ENCODE assay signal across 7 cellular contexts in genomic region chr5:17343675-17344074, GRCh38.
DNase-seq lines count a peak whose midpoint lies in the region; ATAC-seq, FAIRE-seq and TF ChIP-seq lines count a peak whose summit lies in the region.

No MANE protein-coding gene starts in this region.

- ATAC-seq in HG03025 (IDR thresholded peaks at IDR 0.05; ENCODE audit: low FRiP score, unreplicated experiment) (peak; percentile 75), mucosa of descending colon (peak; percentile 63)
- no peak for ATAC-seq in activated T-cell treated with anti-CD3 and anti-CD28 coated beads, Interleukin-2, amount 50 U/mL, for 4 hours

- no peaks in the 10 kb centered on the region for H3K36me3 ChIP-seq in mucosa of descending colon (ENCODE audit: low read depth)

- no peak overlapping the region for H3K4me3 Mint-ChIP-seq in activated T-cell treated with anti-CD3 and anti-CD28 coated beads, Interleukin-2, amount 50 U/mL, for 4 hours

- DNase-seq in GM19239 (ENCODE audit: insufficient read length, low spot score) (peak; percentile 39), RKO (ENCODE audit: low spot score) (peak; percentile 62), mucosa of descending colon (no peak), C1 segment of cervical spinal cord (lab: John Stamatoyannopoulos, UW) (no peak), retina (no peak)
- no peak for DNase-seq in activated T-cell treated with anti-CD3 and anti-CD28 coated beads, Interleukin-2, amount 50 U/mL, for 4 hours

- no peak overlapping the region for H3K4me3 ChIP-seq in mucosa of descending colon

- intact Hi-C loops in mucosa of descending colon (cut with DNase I, micrococcal nuclease), result no loop called here

- no peak for FAIRE-seq in GM19239 (lab: Jason Lieb, UNC)

- H3K9me3 Mint-ChIP-seq in activated T-cell treated with anti-CD3 and anti-CD28 coated beads, Interleukin-2, amount 50 U/mL, for 4 hours, result peaks cover 11% of the 10 kb centered on the region

- no peaks in the 10 kb centered on the region for H3K4me1 ChIP-seq in mucosa of descending colon (ENCODE audit: low read depth)

- H3K9me3 ChIP-seq in mucosa of descending colon, result no peaks in the 10 kb centered on the region

- H3K27me3 Mint-ChIP-seq in activated T-cell treated with anti-CD3 and anti-CD28 coated beads, Interleukin-2, amount 50 U/mL, for 4 hours (ENCODE audit: low read depth), result no peaks in the 10 kb centered on the region

- H3K4me1 Mint-ChIP-seq in activated T-cell treated with anti-CD3 and anti-CD28 coated beads, Interleukin-2, amount 50 U/mL, for 4 hours (ENCODE audit: low read depth), result no peaks in the 10 kb centered on the region

- no peaks in the 10 kb centered on the region for H3K36me3 Mint-ChIP-seq in activated T-cell treated with anti-CD3 and anti-CD28 coated beads, Interleukin-2, amount 50 U/mL, for 4 hours (ENCODE audit: insufficient read depth)

- TF ChIP-seq CTCF in mucosa of descending colon (IDR thresholded peaks at IDR 0.05), result no peak

Comparison
In these comparisons a context has a peak if more than half of its experiments do, and no peak if none do; other contexts are left out.
1. DNase-seq: peak in GM19239 (single experiment) and RKO (single experiment); none in mucosa of descending colon (0 of 3), C1 segment of cervical spinal cord (0 of 14), activated T-cell treated with anti-CD3 and anti-CD28 coated beads, Interleukin-2, amount 50 U/mL, for 4 hours (single experiment) and retina (single experiment).
2. ATAC-seq: peak in HG03025 (single experiment) and mucosa of descending colon (single experiment); none in activated T-cell treated with anti-CD3 and anti-CD28 coated beads, Interleukin-2, amount 50 U/mL, for 4 hours (0 of 2).